2 cellular contexts compared by ENCODE assay signal in the genomic region with DNA sequence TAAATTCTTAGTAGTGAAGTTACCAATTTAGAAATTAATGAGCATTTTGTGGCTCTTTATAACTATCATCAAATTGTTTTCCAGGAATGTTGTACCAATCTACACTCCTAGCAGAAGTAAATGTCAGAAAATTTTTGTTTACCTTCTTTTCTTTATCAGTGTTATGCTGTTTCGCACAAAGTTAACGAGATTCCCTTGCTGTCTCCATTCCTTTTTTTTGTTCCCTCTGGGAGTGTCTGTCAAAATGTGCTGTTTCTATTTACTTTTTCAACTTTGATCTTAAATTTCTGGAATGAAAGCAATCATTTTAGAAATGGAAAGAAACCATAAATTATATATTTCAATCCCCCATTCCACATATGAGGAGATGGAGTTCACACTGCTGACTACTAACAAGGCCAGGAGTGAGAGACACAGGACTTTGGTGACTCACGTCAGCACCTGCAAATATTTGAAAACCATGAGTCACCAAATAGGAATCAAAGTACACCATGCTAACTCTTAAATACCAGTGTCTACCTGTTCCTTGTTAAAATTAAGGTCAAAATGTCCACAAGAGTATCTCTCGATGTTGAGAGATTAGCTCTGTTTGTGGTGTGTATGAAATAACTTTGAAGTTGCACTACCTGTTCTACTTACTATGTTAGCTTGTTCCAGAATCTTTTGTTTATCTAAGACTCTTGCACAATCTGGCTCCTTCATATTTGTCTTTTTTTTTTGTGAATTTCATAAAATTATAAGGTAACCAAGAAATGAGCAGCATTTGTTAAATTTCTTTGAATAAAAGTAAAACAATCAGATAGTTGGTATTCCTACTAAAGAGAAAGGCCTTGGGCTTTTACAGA.
TF ChIP-seq lines count a peak whose summit lies in the region.

No MANE protein-coding gene starts in this region.

TF ChIP-seq in SK-N-SH treated with all-trans-retinoic acid at 6 μM for 48 hours, 23 proteins besides CTCF, POLR2A, EP300 and RAD21 (continued from another document):
- TF ChIP-seq CREB5 (CRISPR knock-in tag; IDR thresholded peaks at IDR 0.05; ENCODE audit: low read depth) = no peak

TF ChIP-seq in liver, 16 proteins besides CTCF, POLR2A, EP300 and RAD21 (continued from another document):
- TF ChIP-seq, protein P1, sequence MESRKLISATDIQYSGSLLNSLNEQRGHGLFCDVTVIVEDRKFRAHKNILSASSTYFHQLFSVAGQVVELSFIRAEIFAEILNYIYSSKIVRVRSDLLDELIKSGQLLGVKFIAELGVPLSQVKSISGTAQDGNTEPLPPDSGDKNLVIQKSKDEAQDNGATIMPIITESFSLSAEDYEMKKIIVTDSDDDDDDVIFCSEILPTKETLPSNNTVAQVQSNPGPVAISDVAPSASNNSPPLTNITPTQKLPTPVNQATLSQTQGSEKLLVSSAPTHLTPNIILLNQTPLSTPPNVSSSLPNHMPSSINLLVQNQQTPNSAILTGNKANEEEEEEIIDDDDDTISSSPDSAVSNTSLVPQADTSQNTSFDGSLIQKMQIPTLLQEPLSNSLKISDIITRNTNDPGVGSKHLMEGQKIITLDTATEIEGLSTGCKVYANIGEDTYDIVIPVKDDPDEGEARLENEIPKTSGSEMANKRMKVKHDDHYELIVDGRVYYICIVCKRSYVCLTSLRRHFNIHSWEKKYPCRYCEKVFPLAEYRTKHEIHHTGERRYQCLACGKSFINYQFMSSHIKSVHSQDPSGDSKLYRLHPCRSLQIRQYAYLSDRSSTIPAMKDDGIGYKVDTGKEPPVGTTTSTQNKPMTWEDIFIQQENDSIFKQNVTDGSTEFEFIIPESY (IDR thresholded peaks at IDR 0.05) = peak; percentile 82
- TF ChIP-seq HNF4A (conservative IDR thresholded peaks at IDR 0.05) (peak; percentile 91 to 97), EGR1 (IDR thresholded peaks at IDR 0.05; ENCODE audit: low read depth in 2 of 2) (peak in 1 of 2 donors; percentile 41)
